ENCODE assay signal across 8 cellular contexts in genomic region chr13:57631607-57632275, GRCh38. TPM values are rescaled to one million over a fixed set of nuclear protein-coding genes. Genes with fewer than 3 reads are reported as not detected.
DNase-seq lines count a peak whose midpoint lies in the region; FAIRE-seq and TF ChIP-seq lines count a peak whose summit lies in the region.

Gene PCDH17, plus strand, starts transcription at chr13:57631744. Its CDS starts 803 bp downstream, at chr13:57632547.

- H3K4me2 ChIP-seq in keratinocyte (ENCODE audit: control insufficient read depth, extremely low read depth, insufficient read depth, low read depth, low read length) = peak within 1 kb of the TSS; percentile 27

- no peaks in the 10 kb centered on the region for H3K9me3 Mint-ChIP-seq in chondrocyte (ENCODE audit: low read depth)

- H3K4me1 Mint-ChIP-seq in chondrocyte (ENCODE audit: low read depth) = peaks cover 39% of the 10 kb centered on the region

- peaks cover 43% of the 10 kb centered on the region for H3K27me3 Mint-ChIP-seq in chondrocyte (ENCODE audit: low read depth)

- 1 to 2% (median 2%) methylated on average over 26 to 33 of the region's 33 CpGs for WGBS in spleen, 5 donors

- TF ChIP-seq CTCF in chondrocyte (IDR thresholded peaks at IDR 0.05) = no peak
- TF ChIP-seq CTCF in keratinocyte (optimal IDR thresholded peaks at IDR 0.05 in 1 of 3, IDR thresholded peaks at IDR 0.05 in 1 of 3, conservative IDR thresholded peaks at IDR 0.05 in 1 of 3; ENCODE audit: extremely low read depth in 1 of 3, insufficient read depth in 2 of 3, low read length in 3 of 3) = no peak
- TF ChIP-seq CTCF in spleen (IDR thresholded peaks at IDR 0.05 in 8 of 11, conservative IDR thresholded peaks at IDR 0.05 in 3 of 11) = no peak

- H3K4me3 Mint-ChIP-seq in chondrocyte (ENCODE audit: unreplicated experiment) = peak within 1 kb of the TSS; percentile 94

- H3K27me3 ChIP-seq in keratinocyte (ENCODE audit: control insufficient read depth, extremely low read depth, insufficient read depth, low read length) (peaks cover 57% of the 10 kb centered on the region), spleen (replicated peaks in 1 of 7) (peaks cover 0 to 82% (median 46%) of the 10 kb centered on the region in 7 donors)

- H3K9me3 ChIP-seq in keratinocyte (ENCODE audit: control insufficient read depth, low read depth, low read length) (peaks cover 24% of the 10 kb centered on the region), spleen (peaks cover 0 to 21% (median 0%) of the 10 kb centered on the region in 8 donors)

- H3K36me3 ChIP-seq in keratinocyte (ENCODE audit: control insufficient read depth in 2 of 2, extremely low read depth in 1 of 2, insufficient read depth in 2 of 2, low read length in 2 of 2) (no peaks in the 10 kb centered on the region), spleen (peaks cover 0 to 13% (median 0%) of the 10 kb centered on the region in 6 donors)

- intact Hi-C loops in spleen (cut with DNase I; ENCODE audit: low total_unique reads) = no loop called here

- no peaks in the 10 kb centered on the region for H3K9me1 ChIP-seq in keratinocyte (ENCODE audit: control insufficient read depth, extremely low read depth, insufficient read depth, low read length)

- H3K4me1 ChIP-seq in keratinocyte (ENCODE audit: control insufficient read depth, extremely low read depth, insufficient read depth, low read length) (no peaks in the 10 kb centered on the region), spleen (peaks cover 0 to 41% (median 28%) of the 10 kb centered on the region in 6 donors)

- peak in 1 of 3 donors; percentile 35 for TF ChIP-seq POLR2A in spleen (IDR thresholded peaks at IDR 0.05)

- no peak within 1 kb of the TSS for H3K9ac ChIP-seq in keratinocyte (ENCODE audit: control insufficient read depth, extremely low read depth, insufficient read depth, low read length)

- dilution Hi-C loops in keratinocyte (cut with MboI; ENCODE audit: extremely low pct_ligation_motif_present, low sequenced_read_pairs) = no loop called here

- peak within 1 kb of the TSS; percentile 59 for H3K27ac Mint-ChIP-seq in chondrocyte (ENCODE audit: unreplicated experiment)

- peak within 1 kb of the TSS in 2 of 3 experiments; percentile 22 to 46 for H3K4me3 ChIP-seq in keratinocyte (ENCODE audit: control insufficient read depth in 2 of 3, extremely low read depth in 1 of 3, insufficient read depth in 2 of 3, low read depth in 1 of 3, low read length in 3 of 3)
- H3K4me3 ChIP-seq in spleen = peak within 1 kb of the TSS; percentile 38 to 75 (median 58)

- H2AFZ ChIP-seq in keratinocyte (ENCODE audit: control insufficient read depth, low read length) = no peak within 1 kb of the TSS

- FAIRE-seq in keratinocyte (lab: Jason Lieb, UNC) = no peak

- DNase-seq in ELF-1 (ENCODE audit: low read depth, low spot score) (peak; percentile 59), NCI-H748 treated with DMSO at 0.1 percent for 48 hours (lab: John Stamatoyannopoulos, UW) (peak; percentile 81), chondrocyte (ENCODE audit: low spot score) (peak; percentile 55), keratinocyte (ENCODE audit: low read depth, low spot score) (no peak), spleen (peak; percentile 73), NOMO-1 treated with DMSO at 0.1 percent for 48 hours (lab: John Stamatoyannopoulos, UW; ENCODE audit: unreplicated experiment) (no peak)
- no peak for DNase-seq in effector CD4-positive, alpha-beta T cell
- no peak for DNase-seq in stimulated activated CD4-positive, alpha-beta T cell treated with anti-CD3 and anti-CD28 coated beads, Interleukin-4, amount 100 ng/mL, for 24 hours

- H4K20me1 ChIP-seq in keratinocyte (ENCODE audit: control insufficient read depth, extremely low read depth, insufficient read depth, low read length) = no peaks in the 10 kb centered on the region

- peaks cover 2% of the 10 kb centered on the region for H3K36me3 Mint-ChIP-seq in chondrocyte (ENCODE audit: low read depth)

- H3K79me2 ChIP-seq in keratinocyte (ENCODE audit: control insufficient read depth, insufficient read depth, low read length) = no peaks in the 10 kb centered on the region

- H3K27ac ChIP-seq in keratinocyte (ENCODE audit: control insufficient read depth, insufficient read depth, low read length) (no peak within 1 kb of the TSS), spleen (peak within 1 kb of the TSS; percentile 23 to 75 (median 70))

RNA-seq across cellular contexts. Expression of gene PCDH17, which starts in this region (rescaled TPM):
- total RNA-seq in chondrocyte (0.32 to 0.36 TPM (median 0.34 TPM) in 3 replicates), spleen (100 to 1,000 TPM; 140 to 240 (median 229) TPM)
- polyA plus RNA-seq in keratinocyte (not detected in 3 replicates), spleen (1 to 10 TPM; 2.7 to 9.1 (median 4.4) TPM)
- not detected for polyA plus RNA-seq in keratinocyte (2011; ENCODE audit: low read depth)
- polyA plus RNA-seq in keratinocyte (2011; cell fraction: cytosol; rRNA removed) = not detected in 2 replicates
- polyA plus RNA-seq in keratinocyte (2011; cell fraction: nucleus; rRNA removed) = not detected in 2 replicates
- not detected in 2 replicates for polyA plus RNA-seq in keratinocyte (2012; ENCODE audit: low replicate concordance)
- not detected in 3 replicates for polyA minus RNA-seq in keratinocyte
- polyA minus RNA-seq in keratinocyte (2011; cell fraction: cytosol; rRNA and poly(A)+ RNA removed) = not detected
- not detected in 2 replicates for polyA minus RNA-seq in keratinocyte (2011; cell fraction: nucleus; rRNA and poly(A)+ RNA removed)

Comparison
In these comparisons a context has a peak if more than half of its experiments do, and no peak if none do; other contexts are left out.
1. RNA of gene PCDH17 (total RNA-seq): 140 to 240 TPM in spleen; 0.32 to 0.36 TPM in chondrocyte; every median in the first group is over 100 times any median in the second.
2. Peak in DNase-seq in chondrocyte; RNA of the gene not detected or under 1 TPM.
3. DNase-seq: peak in ELF-1 (single experiment), NCI-H748 treated with DMSO at 0.1 percent for 48 hours (single experiment) and spleen (single experiment); none in keratinocyte (single experiment), NOMO-1 treated with DMSO at 0.1 percent for 48 hours (single experiment), effector CD4-positive, alpha-beta T cell (single experiment) and stimulated activated CD4-positive, alpha-beta T cell treated with anti-CD3 and anti-CD28 coated beads, Interleukin-4, amount 100 ng/mL, for 24 hours (single experiment).